8 cellular contexts compared by ENCODE assay signal in the genomic region with DNA sequence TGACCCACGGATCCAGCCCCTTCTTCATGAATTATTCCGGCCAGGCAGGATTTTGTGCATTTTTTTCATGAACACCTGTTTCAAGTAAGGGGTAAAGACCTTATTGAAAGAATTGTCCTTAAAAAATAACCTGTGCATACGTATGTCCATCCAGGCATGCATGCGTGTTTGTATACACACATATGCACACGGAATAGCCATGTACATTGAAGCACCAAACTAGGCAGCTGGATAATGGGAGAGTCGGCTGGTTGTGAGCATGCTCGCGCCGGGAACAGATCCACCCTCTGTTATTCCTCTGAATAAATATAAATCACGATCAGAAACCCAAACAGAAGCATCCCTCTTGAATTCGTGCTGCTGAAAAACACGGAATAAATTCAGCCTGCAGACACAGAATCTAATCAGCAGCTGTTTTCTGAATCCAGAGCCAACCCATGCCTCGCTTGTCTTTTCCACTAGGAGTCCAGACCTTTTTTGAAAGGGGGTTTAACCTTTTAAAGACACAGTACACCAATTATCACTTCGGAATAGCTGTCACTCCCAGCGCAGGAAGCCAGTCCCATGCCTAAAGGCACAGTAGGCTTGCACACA. TPM values are rescaled to one million over a fixed set of nuclear protein-coding genes. Genes with fewer than 3 reads are reported as not detected.
DNase-seq lines count a peak whose midpoint lies in the region; ATAC-seq and TF ChIP-seq lines count a peak whose summit lies in the region.

A gene (minus strand): TSS at position 473 of the 594 bp plus-strand sequence.

- peaks cover 56 to 75% (median 66%) of the 10 kb centered on the region in 4 donors for H3K4me1 Mint-ChIP-seq in CD4-positive, alpha-beta memory T cell
- peaks cover 17 to 24% (median 21%) of the 10 kb centered on the region in 3 donors for H3K4me1 Mint-ChIP-seq in IgD-negative memory B cell

- TF ChIP-seq EP300 in esophagus muscularis mucosa (IDR thresholded peaks at IDR 0.05), result no peak

- WGBS in esophagus muscularis mucosa, result 3% methylated on average over 15 of the region's 15 CpGs

- H3K27me3 Mint-ChIP-seq in CD4-positive, alpha-beta memory T cell, result no peaks in the 10 kb centered on the region
- peaks cover 54% of the 10 kb centered on the region for H3K27me3 Mint-ChIP-seq in IgD-negative memory B cell

- peak within 1 kb of the TSS; percentile 92 to 98 (median 95) for H3K4me3 Mint-ChIP-seq in CD4-positive, alpha-beta memory T cell
- H3K4me3 Mint-ChIP-seq in IgD-negative memory B cell, result peak within 1 kb of the TSS; percentile 79 to 93 (median 85)

- H3K9me3 ChIP-seq in CD4-positive, alpha-beta memory T cell (ENCODE audit: control insufficient read depth in 1 of 2, low read length in 2 of 2), result no peaks in the 10 kb centered on the region
- H3K9me3 ChIP-seq in esophagus muscularis mucosa, result no peaks in the 10 kb centered on the region

- H3K4me1 ChIP-seq in CD4-positive, alpha-beta memory T cell (ENCODE audit: insufficient read depth, low read length), result peaks cover 69% of the 10 kb centered on the region
- peaks cover 21 to 46% (median 37%) of the 10 kb centered on the region in 4 donors for H3K4me1 ChIP-seq in esophagus muscularis mucosa

- peak within 1 kb of the TSS; percentile 65 for H3K27ac ChIP-seq in CD4-positive, alpha-beta memory T cell (ENCODE audit: low read depth, low read length)
- peak within 1 kb of the TSS; percentile 18 to 71 (median 56) for H3K27ac ChIP-seq in esophagus muscularis mucosa (replicated peaks in 1 of 4)

- TF ChIP-seq CTCF in esophagus muscularis mucosa (IDR thresholded peaks at IDR 0.05), result peak in 1 of 3 experiments; percentile 36

- ATAC-seq in GM21390 (IDR thresholded peaks at IDR 0.05; ENCODE audit: unreplicated experiment), result no peak

- no peaks in the 10 kb centered on the region for H3K9me3 Mint-ChIP-seq in CD4-positive, alpha-beta memory T cell
- peaks cover 2 to 3% (median 2%) of the 10 kb centered on the region in 3 donors for H3K9me3 Mint-ChIP-seq in IgD-negative memory B cell

- no peak for TF ChIP-seq POLR2A in esophagus muscularis mucosa (IDR thresholded peaks at IDR 0.05; ENCODE audit: low read depth)

- intact Hi-C loops in CD4-positive, alpha-beta memory T cell (cut with micrococcal nuclease), result loop anchor here (10.0 kb wide), 1 partner anchor 416 kb away; a partner anchor contains a TSS
- intact Hi-C loops in esophagus muscularis mucosa (cut with DNase I), result loop anchor here (10.0 kb wide), 1 partner anchor 116 kb away; no protein-coding TSS in a partner anchor

- POLR2A ChIA-PET in CD4-positive, alpha-beta memory T cell (lab: Charles Lee; ENCODE audit: partially characterized antibody), result interaction anchor here (1.0 to 13.9 kb wide), 9 partner anchors 9 to 345 kb away, joined by 3 to 221 read pairs (median 7); no protein-coding TSS in a partner anchor

- no peaks in the 10 kb centered on the region for H3K27me3 ChIP-seq in CD4-positive, alpha-beta memory T cell (ENCODE audit: insufficient read depth, low read length)
- H3K27me3 ChIP-seq in esophagus muscularis mucosa, result no peaks in the 10 kb centered on the region

- H3K36me3 Mint-ChIP-seq in CD4-positive, alpha-beta memory T cell, result peaks cover 0 to 5% of the 10 kb centered on the region in 2 donors
- H3K36me3 Mint-ChIP-seq in IgD-negative memory B cell, result peaks cover 3% of the 10 kb centered on the region

- DNase-seq in CD4-positive, alpha-beta memory T cell, result no peak
- DNase-seq in SKM-1 (lab: John Stamatoyannopoulos, UW; ENCODE audit: unreplicated experiment) (peak; percentile 31), esophagus muscularis mucosa (ENCODE audit: extremely low spot score) (peak; percentile 86), myocyte (ENCODE audit: low read depth) (peak; percentile 53), HPDE6-E6E7 (ENCODE audit: extremely low spot score) (no peak)
- no peak for DNase-seq in stimulated activated CD4-positive, alpha-beta T cell treated with anti-CD3 and anti-CD28 coated beads, Interleukin-2, amount 100 ng/mL, for 24 hours

- H3K4me3 ChIP-seq in CD4-positive, alpha-beta memory T cell (ENCODE audit: low read length in 2 of 2), result peak within 1 kb of the TSS; percentile 45 to 68
- H3K4me3 ChIP-seq in esophagus muscularis mucosa, result peak within 1 kb of the TSS; percentile 66 to 71 (median 68)

- CTCF ChIA-PET in CD4-positive, alpha-beta memory T cell (lab: Charles Lee; ENCODE audit: partially characterized antibody), result interaction anchor here (0.7 to 6.1 kb wide), 4 partner anchors 16 to 253 kb away, joined by 3 to 84 read pairs (median 4); no protein-coding TSS in a partner anchor

- H3K36me3 ChIP-seq in CD4-positive, alpha-beta memory T cell (ENCODE audit: insufficient read depth, low read length), result no peaks in the 10 kb centered on the region
- no peaks in the 10 kb centered on the region for H3K36me3 ChIP-seq in esophagus muscularis mucosa

- peak within 1 kb of the TSS; percentile 93 to 100 (median 98) for H3K27ac Mint-ChIP-seq in CD4-positive, alpha-beta memory T cell
- H3K27ac Mint-ChIP-seq in IgD-negative memory B cell, result no peak within 1 kb of the TSS

RNA-seq across cellular contexts. Expression of the gene that starts here (rescaled TPM):
- 10 to 100 TPM; 10.5 to 11.1 TPM for total RNA-seq in CD4-positive, alpha-beta memory T cell
- 10 to 100 TPM in 1 of 2 donors, 1 to 10 TPM in 1; 8.2 to 12.8 TPM for polyA plus RNA-seq in CD4-positive, alpha-beta memory T cell
- polyA plus RNA-seq in IgD-negative memory B cell, result 1.4 TPM
- total RNA-seq in esophagus muscularis mucosa, result 1 to 10 TPM; 1.4 to 3.0 (median 2.3) TPM
- 1.8 and 2.0 TPM in 2 replicates for total RNA-seq in myocyte
- 7.3 TPM for polyA plus RNA-seq in myocyte (2012)

Comparison
In these comparisons a context has a peak if more than half of its experiments do, and no peak if none do; other contexts are left out.
1. DNase-seq: peak in SKM-1 (single experiment), esophagus muscularis mucosa (single experiment) and myocyte (single experiment); none in CD4-positive, alpha-beta memory T cell (0 of 5), HPDE6-E6E7 (single experiment) and stimulated activated CD4-positive, alpha-beta T cell treated with anti-CD3 and anti-CD28 coated beads, Interleukin-2, amount 100 ng/mL, for 24 hours (0 of 2).
2. H3K27ac Mint-ChIP-seq: peak in CD4-positive, alpha-beta memory T cell (7 of 7); none in IgD-negative memory B cell (0 of 3).